ENCODE assay signal across 24 cellular contexts in genomic region chr14:71988954-71989353, GRCh38. TPM values are rescaled to one million over a fixed set of nuclear protein-coding genes. Genes with fewer than 3 reads are reported as not detected.
"Had no signal": no experiment of that assay in that cellular context is flagged by ENCODE, and none has a peak within 500 bp of the region (broad histone marks: within the 10 kb centered on the region; RNA-seq: fewer than 3 reads in every experiment).

No MANE protein-coding gene starts in this region.

- ATAC-seq: left colon; stimulated activated effector memory CD8-positive, alpha-beta T cell treated with anti-CD3 and anti-CD28 coated beads, Interleukin-12 subunit alpha, Interleukin-12 subunit beta, amount 100 ng/mL, for 72 hours had no signal

- H3K4me1 ChIP-seq: esophagus squamous epithelium, neural progenitor cell, parathyroid adenoma had no signal

- H3K27ac Mint-ChIP-seq: memory B cell; nephron; neural progenitor cell; progenitor cell of endocrine pancreas; stimulated activated effector memory CD8-positive, alpha-beta T cell treated with anti-CD3 and anti-CD28 coated beads, Interleukin-12 subunit alpha, Interleukin-12 subunit beta, amount 100 ng/mL, for 72 hours had no signal

- H3K36me3 Mint-ChIP-seq: memory B cell; neural progenitor cell; stimulated activated effector memory CD8-positive, alpha-beta T cell treated with anti-CD3 and anti-CD28 coated beads, Interleukin-12 subunit alpha, Interleukin-12 subunit beta, amount 100 ng/mL, for 72 hours had no signal

- DNase-seq: dermis blood vessel endothelial cell; effector memory CD4-positive, alpha-beta T cell; esophagus squamous epithelium; left colon; sigmoid colon; stimulated activated CD4-positive, alpha-beta T cell treated with anti-CD3 and anti-CD28 coated beads, Interleukin-2, amount 100 ng/mL, for 24 hours; stimulated activated CD4-positive, alpha-beta T cell treated with anti-CD3 and anti-CD28 coated beads, Interleukin-4, amount 100 ng/mL, for 24 hours; stimulated activated naive CD4-positive, alpha-beta T cell treated with Interleukin-2 at 50 U/mL for 16 hours; stomach; thyroid gland; trophoblast cell had no signal

- H3K27me3 ChIP-seq: esophagus squamous epithelium, hepatocyte, neural progenitor cell, sigmoid colon, stomach, thyroid gland had no signal

- H3K9me3 ChIP-seq: esophagus squamous epithelium, sigmoid colon, stomach, thyroid gland had no signal

- H3K27me3 Mint-ChIP-seq: progenitor cell of endocrine pancreas had no signal

- H3K4me3 Mint-ChIP-seq: memory B cell; nephron; neural progenitor cell; stimulated activated effector memory CD8-positive, alpha-beta T cell treated with anti-CD3 and anti-CD28 coated beads, Interleukin-12 subunit alpha, Interleukin-12 subunit beta, amount 100 ng/mL, for 72 hours had no signal

- H3K36me3 ChIP-seq: esophagus squamous epithelium, neural progenitor cell, sigmoid colon, stomach, thyroid gland had no signal

- H3K4me3 ChIP-seq: coronary artery, esophagus squamous epithelium, hepatocyte, lung, neural progenitor cell, sigmoid colon, stomach, thyroid gland had no signal

- H3K9me3 Mint-ChIP-seq: memory B cell; neural progenitor cell; stimulated activated effector memory CD8-positive, alpha-beta T cell treated with anti-CD3 and anti-CD28 coated beads, Interleukin-12 subunit alpha, Interleukin-12 subunit beta, amount 100 ng/mL, for 72 hours had no signal

- H3K27ac ChIP-seq: coronary artery, esophagus squamous epithelium, hepatocyte, neural progenitor cell, parathyroid adenoma, sigmoid colon, stomach, thyroid gland had no signal

- H3K4me1 Mint-ChIP-seq: memory B cell; stimulated activated effector memory CD8-positive, alpha-beta T cell treated with anti-CD3 and anti-CD28 coated beads, Interleukin-12 subunit alpha, Interleukin-12 subunit beta, amount 100 ng/mL, for 72 hours had no signal

RNA-seq across cellular contexts. Expression of gene RGS6, which starts 56.7 kb away (rescaled TPM):
- total RNA-seq: dermis blood vessel endothelial cell, endothelial cell of umbilical vein, epithelial cell of proximal tubule, kidney epithelial cell, osteoblast had no signal
- polyA plus RNA-seq: endothelial cell of umbilical vein had no signal
